Comparison of ENCODE assay signal across 12 cellular contexts in genomic region chr7:70040971-70041766, GRCh38.
DNase-seq lines count a peak whose midpoint lies in the region; ATAC-seq and TF ChIP-seq lines count a peak whose summit lies in the region.
"Had no signal": no experiment of that assay in that cellular context is flagged by ENCODE, and none has a peak within 500 bp of the region (broad histone marks: within the 10 kb centered on the region; RNA-seq: fewer than 3 reads in every experiment).

No MANE protein-coding gene starts in this region.

- DNase-seq in NCI-H510A treated with DMSO at 0.1 percent for 48 hours (lab: John Stamatoyannopoulos, UW) (peak; percentile 22), NCI-H510A (lab: John Stamatoyannopoulos, UW) (no peak), OCI-LY7 (ENCODE audit: low spot score) (peak; percentile 28), fibroblast of villous mesenchyme (ENCODE audit: low read depth) (peak; percentile 17), superior temporal gyrus (ENCODE audit: extremely low spot score) (peak; percentile 81), iPS-NIHi11 (ENCODE audit: low spot score) (no peak)
- DNase-seq in activated CD4-positive, alpha-beta T cell treated with anti-CD3 and anti-CD28 coated beads, Interleukin-2, amount 10 ng/mL, durations not matched to agents 7 days and 5 days = no peak
- DNase-seq: activated naive CD4-positive, alpha-beta T cell treated with anti-CD3 and anti-CD28 coated beads, Interleukin-2, amount 10 ng/mL, durations not matched to agents 7 days and 5 days; CD8-positive, alpha-beta memory T cell; stimulated activated naive CD8-positive, alpha-beta T cell treated with anti-CD3 and anti-CD28 coated beads, Interleukin-15, Interleukin-2, amounts not matched to agents 100 U/mL and 50 U/mL, for 24 hours had no signal

- H3K9me2 ChIP-seq in OCI-LY7 (ENCODE audit: insufficient read depth, low read length) = no peaks in the 10 kb centered on the region

- H3K36me3 Mint-ChIP-seq in activated CD4-positive, alpha-beta T cell treated with anti-CD3 and anti-CD28 coated beads, Interleukin-2, amount 10 ng/mL, durations not matched to agents 7 days and 5 days (ENCODE audit: low read depth) = no peaks in the 10 kb centered on the region
- H3K36me3 Mint-ChIP-seq: activated naive CD4-positive, alpha-beta T cell treated with anti-CD3 and anti-CD28 coated beads, Interleukin-2, amount 10 ng/mL, durations not matched to agents 7 days and 5 days; CD8-positive, alpha-beta memory T cell had no signal

- H3K36me3 ChIP-seq in OCI-LY7 (ENCODE audit: insufficient read depth, low read length) = no peaks in the 10 kb centered on the region

- peaks cover 3% of the 10 kb centered on the region for H3K27me3 Mint-ChIP-seq in activated CD4-positive, alpha-beta T cell treated with anti-CD3 and anti-CD28 coated beads, Interleukin-2, amount 10 ng/mL, durations not matched to agents 7 days and 5 days
- H3K27me3 Mint-ChIP-seq: activated naive CD4-positive, alpha-beta T cell treated with anti-CD3 and anti-CD28 coated beads, Interleukin-2, amount 10 ng/mL, durations not matched to agents 7 days and 5 days had no signal

- no peaks in the 10 kb centered on the region for H3K9me3 ChIP-seq in OCI-LY7 (ENCODE audit: low read length)

- ATAC-seq in GM18868 (IDR thresholded peaks at IDR 0.05; ENCODE audit: unreplicated experiment) = no peak
- ATAC-seq: HCT116; stimulated activated naive CD8-positive, alpha-beta T cell treated with anti-CD3 and anti-CD28 coated beads, Interleukin-15, Interleukin-2, amounts not matched to agents 100 U/mL and 50 U/mL, for 24 hours had no signal

- no peaks in the 10 kb centered on the region for H3K9me3 Mint-ChIP-seq in activated CD4-positive, alpha-beta T cell treated with anti-CD3 and anti-CD28 coated beads, Interleukin-2, amount 10 ng/mL, durations not matched to agents 7 days and 5 days
- H3K9me3 Mint-ChIP-seq: activated naive CD4-positive, alpha-beta T cell treated with anti-CD3 and anti-CD28 coated beads, Interleukin-2, amount 10 ng/mL, durations not matched to agents 7 days and 5 days; CD8-positive, alpha-beta memory T cell had no signal

- H4K20me1 ChIP-seq in OCI-LY7 (ENCODE audit: insufficient read depth, low read length) = no peaks in the 10 kb centered on the region

- H3K4me2 ChIP-seq in OCI-LY7 (ENCODE audit: low read length) = no peak overlapping the region

- POLR2A ChIA-PET in OCI-LY7 (lab: Charles Lee) = interaction anchor here (0.6 to 1.3 kb wide), 3 partner anchors 355 to 1050 kb away, joined by 3 read pairs; no protein-coding TSS in a partner anchor
- POLR2A ChIA-PET in activated CD4-positive, alpha-beta T cell treated with anti-CD3 and anti-CD28 coated beads, Interleukin-2, amount 10 ng/mL, durations not matched to agents 7 days and 5 days (lab: Charles Lee) = no interaction called here

- no peak overlapping the region for H3K4me3 Mint-ChIP-seq in activated CD4-positive, alpha-beta T cell treated with anti-CD3 and anti-CD28 coated beads, Interleukin-2, amount 10 ng/mL, durations not matched to agents 7 days and 5 days
- H3K4me3 Mint-ChIP-seq: activated naive CD4-positive, alpha-beta T cell treated with anti-CD3 and anti-CD28 coated beads, Interleukin-2, amount 10 ng/mL, durations not matched to agents 7 days and 5 days; CD8-positive, alpha-beta memory T cell had no signal

- no peaks in the 10 kb centered on the region for H3K4me1 Mint-ChIP-seq in activated CD4-positive, alpha-beta T cell treated with anti-CD3 and anti-CD28 coated beads, Interleukin-2, amount 10 ng/mL, durations not matched to agents 7 days and 5 days
- H3K4me1 Mint-ChIP-seq: activated naive CD4-positive, alpha-beta T cell treated with anti-CD3 and anti-CD28 coated beads, Interleukin-2, amount 10 ng/mL, durations not matched to agents 7 days and 5 days; CD8-positive, alpha-beta memory T cell had no signal

- H2AFZ ChIP-seq in OCI-LY7 (ENCODE audit: low read length) = no peak overlapping the region

- CTCF ChIA-PET in OCI-LY7 (lab: Charles Lee; ENCODE audit: unreplicated experiment) = no interaction called here
- CTCF ChIA-PET in activated CD4-positive, alpha-beta T cell treated with anti-CD3 and anti-CD28 coated beads, Interleukin-2, amount 10 ng/mL, durations not matched to agents 7 days and 5 days (lab: Charles Lee) = no interaction called here

- intact Hi-C loops in OCI-LY7 (cut with micrococcal nuclease; ENCODE audit: unreplicated experiment) = loop anchor here (2.0 to 5.0 kb wide), 2 partner anchors 148 to 656 kb away; no protein-coding TSS in a partner anchor

- peak; percentile 82 for TF ChIP-seq CTCF in OCI-LY7 (conservative IDR thresholded peaks at IDR 0.05; ENCODE audit: low read length)
- TF ChIP-seq CTCF in fibroblast of villous mesenchyme (IDR thresholded peaks at IDR 0.05; ENCODE audit: insufficient read depth, low read depth, low read length) = peak; percentile 27

- no peak overlapping the region for H3K27ac Mint-ChIP-seq in activated CD4-positive, alpha-beta T cell treated with anti-CD3 and anti-CD28 coated beads, Interleukin-2, amount 10 ng/mL, durations not matched to agents 7 days and 5 days
- H3K27ac Mint-ChIP-seq: activated naive CD4-positive, alpha-beta T cell treated with anti-CD3 and anti-CD28 coated beads, Interleukin-2, amount 10 ng/mL, durations not matched to agents 7 days and 5 days; CD8-positive, alpha-beta memory T cell had no signal

- no peak overlapping the region for H3K4me3 ChIP-seq in OCI-LY7 (ENCODE audit: low read depth, low read length, poor library complexity, severe bottlenecking)
- no peak overlapping the region for H3K4me3 ChIP-seq in fibroblast of villous mesenchyme (ENCODE audit: low read depth, low read length)

- BruUV-seq in OCI-LY7 (replicated peaks; lab: Mats Ljungman, UMichigan) = no TSS peak

- H3K79me2 ChIP-seq in OCI-LY7 (ENCODE audit: insufficient read depth, low read depth, low read length) = no peaks in the 10 kb centered on the region

- peaks cover 12% of the 10 kb centered on the region for H3K4me1 ChIP-seq in OCI-LY7 (ENCODE audit: insufficient read depth, low read length, poor library complexity, severe bottlenecking)

- H3K27ac ChIP-seq in OCI-LY7 (ENCODE audit: low read depth, low read length, poor library complexity, severe bottlenecking) = no peak overlapping the region

Comparison
In these comparisons a context has a peak if more than half of its experiments do, and no peak if none do; other contexts are left out.
1. DNase-seq: peak in NCI-H510A treated with DMSO at 0.1 percent for 48 hours (single experiment), OCI-LY7 (single experiment), fibroblast of villous mesenchyme (single experiment) and superior temporal gyrus (single experiment); none in NCI-H510A (single experiment), activated CD4-positive, alpha-beta T cell treated with anti-CD3 and anti-CD28 coated beads, Interleukin-2, amount 10 ng/mL, durations not matched to agents 7 days and 5 days (single experiment) and iPS-NIHi11 (single experiment).